ENCODE assay signal across 21 cellular contexts in genomic region chr4:5772528-5773270, GRCh38.
A peak's percentile ranks its signal among the peaks of the same experiment; 100 is the strongest.
DNase-seq lines count a peak whose midpoint lies in the region; ATAC-seq and TF ChIP-seq lines count a peak whose summit lies in the region.
"Had no signal": no experiment of that assay in that cellular context is flagged by ENCODE, and none has a peak within 500 bp of the region (broad histone marks: within the 10 kb centered on the region; RNA-seq: fewer than 3 reads in every experiment).

No MANE protein-coding gene starts in this region.

- peak overlapping the region; percentile 84 for H4K91ac ChIP-seq in mesenchymal stem cell (ENCODE audit: low read length)

- H3K4me3 Mint-ChIP-seq in brain = no peak overlapping the region
- no peak overlapping the region for H3K4me3 Mint-ChIP-seq in stimulated activated effector memory CD8-positive, alpha-beta T cell treated with anti-CD3 and anti-CD28 coated beads, Interleukin-12 subunit alpha, Interleukin-12 subunit beta, amount 100 ng/mL, for 72 hours
- H3K4me3 Mint-ChIP-seq: effector memory CD8-positive, alpha-beta T cell had no signal

- H3K36me3 ChIP-seq in mesenchymal stem cell (ENCODE audit: control insufficient read depth in 1 of 2, insufficient read depth in 2 of 2, low read depth in 1 of 2, low read length in 2 of 2) = peaks cover 38 to 89% of the 10 kb centered on the region in 2 experiments
- H3K36me3 ChIP-seq: BE2C had no signal

- peak overlapping the region; percentile 14 to 25 for H3K4ac ChIP-seq in mesenchymal stem cell (ENCODE audit: low read depth in 1 of 2, low read length in 2 of 2)

- H2AK5ac ChIP-seq in mesenchymal stem cell (ENCODE audit: low read length, severe bottlenecking) = peak overlapping the region; percentile 85

- H3K27ac ChIP-seq in mesenchymal stem cell (ENCODE audit: low read length, poor library complexity, severe bottlenecking) = peak overlapping the region; percentile 71
- H3K27ac ChIP-seq: SK-N-MC had no signal

- H2BK15ac ChIP-seq in mesenchymal stem cell (ENCODE audit: low read depth, poor library complexity, severe bottlenecking) = no peak overlapping the region

- peaks cover 15% of the 10 kb centered on the region for H3K79me1 ChIP-seq in mesenchymal stem cell (replicated peaks; ENCODE audit: low read length, poor library complexity, severe bottlenecking)

- no peak overlapping the region for H2AFZ ChIP-seq in mesenchymal stem cell (ENCODE audit: low read depth, low read length)

- no peak overlapping the region for H3K4me2 ChIP-seq in mesenchymal stem cell (ENCODE audit: low read length, poor library complexity, severe bottlenecking)

- peak overlapping the region; percentile 80 for H3K9ac ChIP-seq in mesenchymal stem cell (ENCODE audit: low read length)

- H3K27me3 Mint-ChIP-seq in brain = peaks cover 7% of the 10 kb centered on the region
- H3K27me3 Mint-ChIP-seq: effector memory CD8-positive, alpha-beta T cell had no signal

- H3K14ac ChIP-seq in mesenchymal stem cell (ENCODE audit: low read length in 2 of 2) = no peak overlapping the region

- TF ChIP-seq CTCF in brain (conservative IDR thresholded peaks at IDR 0.05) (no peak), GM10266 (IDR thresholded peaks at IDR 0.05; ENCODE audit: control insufficient read depth, insufficient read depth, low read depth, missing control alignments) (no peak)

- no peak overlapping the region for H2BK5ac ChIP-seq in mesenchymal stem cell (ENCODE audit: low read depth, low read length, poor library complexity, severe bottlenecking)

- H3K18ac ChIP-seq in mesenchymal stem cell (ENCODE audit: low read depth in 1 of 2, low read length in 2 of 2) = peak overlapping the region; percentile 48 to 70

- 92% methylated on average over 9 of the region's 9 CpGs for WGBS in mesenchymal stem cell

- H4K8ac ChIP-seq in mesenchymal stem cell (ENCODE audit: low read length) = peak overlapping the region; percentile 33

- H3K4me3 ChIP-seq in mesenchymal stem cell (ENCODE audit: insufficient read depth in 1 of 2, low read depth in 1 of 2, low read length in 2 of 2) = no peak overlapping the region
- H3K4me3 ChIP-seq: SK-N-MC had no signal

- peak overlapping the region; percentile 31 to 33 for H2BK12ac ChIP-seq in mesenchymal stem cell (ENCODE audit: low read length in 2 of 2)

- peaks cover 36 to 53% (median 42%) of the 10 kb centered on the region in 5 experiments for H3K9me3 Mint-ChIP-seq in brain
- H3K9me3 Mint-ChIP-seq in stimulated activated effector memory CD8-positive, alpha-beta T cell treated with anti-CD3 and anti-CD28 coated beads, Interleukin-12 subunit alpha, Interleukin-12 subunit beta, amount 100 ng/mL, for 72 hours = peaks cover 6% of the 10 kb centered on the region

- H3K4me1 ChIP-seq in mesenchymal stem cell (ENCODE audit: control insufficient read depth, insufficient read depth, low read depth, low read length) = peaks cover 17% of the 10 kb centered on the region
- H3K4me1 ChIP-seq: BE2C had no signal

- peaks cover 26% of the 10 kb centered on the region for H3K4me1 Mint-ChIP-seq in brain
- no peaks in the 10 kb centered on the region for H3K4me1 Mint-ChIP-seq in stimulated activated effector memory CD8-positive, alpha-beta T cell treated with anti-CD3 and anti-CD28 coated beads, Interleukin-12 subunit alpha, Interleukin-12 subunit beta, amount 100 ng/mL, for 72 hours

- H3K27ac Mint-ChIP-seq in brain = peak overlapping the region in 3 of 5 experiments; percentile 15 to 78 (median 33)
- H3K27ac Mint-ChIP-seq in stimulated activated effector memory CD8-positive, alpha-beta T cell treated with anti-CD3 and anti-CD28 coated beads, Interleukin-12 subunit alpha, Interleukin-12 subunit beta, amount 100 ng/mL, for 72 hours = no peak overlapping the region
- H3K27ac Mint-ChIP-seq: effector memory CD8-positive, alpha-beta T cell had no signal

- H3K9me3 ChIP-seq in mesenchymal stem cell (ENCODE audit: control insufficient read depth, low read length) = peaks cover 24% of the 10 kb centered on the region
- H3K9me3 ChIP-seq: BE2C had no signal

- DNase-seq in NCI-H69 (lab: John Stamatoyannopoulos, UW) (peak; percentile 77), mesenchymal stem cell (no peak), amniotic stem cell (lab: John Stamatoyannopoulos, UW) (no peak), GM10266 (ENCODE audit: extremely low spot score) (no peak), SK-N-DZ (ENCODE audit: low spot score) (no peak)
- DNase-seq in stimulated activated effector memory CD8-positive, alpha-beta T cell treated with anti-CD3 and anti-CD28 coated beads, Interleukin-12 subunit alpha, Interleukin-12 subunit beta, amount 100 ng/mL, for 72 hours (ENCODE audit: low spot score in 2 of 2) = peak in 1 of 2 donors; percentile 34
- DNase-seq: activated CD4-positive, alpha-beta T cell treated with anti-CD3 and anti-CD28 coated beads for 1 hour; activated naive CD4-positive, alpha-beta T cell; anterior cingulate cortex; BE2C; cerebellar nuclear complex; effector memory CD8-positive, alpha-beta T cell; EL; hypothalamus; Kasumi-1; left colon; NCI-H1092 treated with DMSO at 0.1 percent for 48 hours; occipital lobe; PC-3 had no signal

- H3K23ac ChIP-seq in mesenchymal stem cell (ENCODE audit: low read length in 2 of 2) = no peak overlapping the region

- no peak overlapping the region for H2BK120ac ChIP-seq in mesenchymal stem cell (ENCODE audit: low read depth, low read length)

- ATAC-seq in stimulated activated effector memory CD8-positive, alpha-beta T cell treated with anti-CD3 and anti-CD28 coated beads, Interleukin-12 subunit alpha, Interleukin-12 subunit beta, amount 100 ng/mL, for 72 hours = peak; percentile 17
- ATAC-seq: effector memory CD8-positive, alpha-beta T cell; left colon; PC-3 had no signal

- H3K36me3 Mint-ChIP-seq in brain = peaks cover 89% of the 10 kb centered on the region
- no peaks in the 10 kb centered on the region for H3K36me3 Mint-ChIP-seq in stimulated activated effector memory CD8-positive, alpha-beta T cell treated with anti-CD3 and anti-CD28 coated beads, Interleukin-12 subunit alpha, Interleukin-12 subunit beta, amount 100 ng/mL, for 72 hours

- no peaks in the 10 kb centered on the region for H3K27me3 ChIP-seq in mesenchymal stem cell (ENCODE audit: control insufficient read depth in 1 of 2, insufficient read depth in 1 of 2, low read length in 2 of 2)
- H3K27me3 ChIP-seq: BE2C had no signal
